ENCODE assay signal across 8 cellular contexts in the genomic region with DNA sequence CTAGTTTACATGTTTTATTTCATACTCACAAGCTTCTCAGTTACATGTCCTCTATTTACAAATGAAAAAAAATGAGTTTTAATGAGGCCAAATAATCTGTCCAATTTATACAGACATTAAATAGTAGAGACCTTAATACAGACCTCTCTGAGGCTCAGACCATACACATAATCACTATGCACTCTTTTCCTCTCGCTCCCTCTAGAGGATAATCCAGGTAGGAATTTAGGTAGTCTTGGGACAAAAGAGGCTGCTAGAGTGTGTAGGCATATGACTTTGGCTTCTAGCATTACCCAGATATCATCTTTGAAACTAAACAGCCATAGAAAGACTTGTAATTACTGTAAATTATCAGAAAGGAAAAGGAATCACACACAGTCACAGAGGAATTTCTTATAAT.
DNase-seq lines count a peak whose midpoint lies in the region; ATAC-seq, FAIRE-seq and TF ChIP-seq lines count a peak whose summit lies in the region.

No MANE protein-coding gene starts in this region.

- CTCF ChIA-PET in GM12878 (lab: Yijun Ruan, JAX), result no interaction called here

- H3K27me3 ChIP-seq in Karpas-422 (ENCODE audit: low read length) (no peaks in the 10 kb centered on the region), GM12878 (replicated peaks in 1 of 2; ENCODE audit: control insufficient read depth in 2 of 2, insufficient read depth in 2 of 2, low read length in 1 of 2) (no peaks in the 10 kb centered on the region), lower lobe of right lung (ENCODE audit: low read depth) (no peaks in the 10 kb centered on the region), vagina (no peaks in the 10 kb centered on the region)

- ATAC-seq in GM12878, result peak; percentile 71
- ATAC-seq in lower lobe of right lung, result peak; percentile 59 to 71
- no peak for ATAC-seq in GM18517 (IDR thresholded peaks at IDR 0.05; ENCODE audit: unreplicated experiment)
- ATAC-seq in GM18861 (IDR thresholded peaks at IDR 0.05; ENCODE audit: unreplicated experiment), result no peak
- no peak for ATAC-seq in HG03139 (IDR thresholded peaks at IDR 0.05; ENCODE audit: unreplicated experiment)

- H3K9ac ChIP-seq in Karpas-422 (ENCODE audit: low read length) (no peak overlapping the region), GM12878 (ENCODE audit: control insufficient read depth, insufficient read depth, low read length) (no peak overlapping the region)

- TF ChIP-seq RAD21 in GM12878 (IDR thresholded peaks at IDR 0.05; ENCODE audit: insufficient read depth, low read depth, low read length), result no peak

- H4K20me1 ChIP-seq in Karpas-422 (ENCODE audit: insufficient read depth, low read depth, low read length) (no peaks in the 10 kb centered on the region), GM12878 (ENCODE audit: control insufficient read depth, insufficient read depth) (no peaks in the 10 kb centered on the region)

- no peak for FAIRE-seq in GM12878 (lab: Jason Lieb, UNC)

- H3K9me3 ChIP-seq in Karpas-422 (ENCODE audit: low read length) (no peaks in the 10 kb centered on the region), GM12878 (replicated peaks; ENCODE audit: control insufficient read depth, insufficient read depth, low read length) (no peaks in the 10 kb centered on the region), lower lobe of right lung (no peaks in the 10 kb centered on the region), vagina (no peaks in the 10 kb centered on the region)

- no peak for TF ChIP-seq EP300 in GM12878 (IDR thresholded peaks at IDR 0.05; ENCODE audit: borderline replicate concordance in 1 of 2, control insufficient read depth in 1 of 2, low read depth in 2 of 2, low read length in 2 of 2)

- H3K4me3 ChIP-seq in Karpas-422 (ENCODE audit: low read length), result no peak overlapping the region
- H3K4me3 ChIP-seq in GM12878, result no peak overlapping the region
- no peak overlapping the region for H3K4me3 ChIP-seq in lower lobe of right lung
- H3K4me3 ChIP-seq in vagina, result no peak overlapping the region

- H2AFZ ChIP-seq in Karpas-422 (ENCODE audit: low read length), result no peak overlapping the region
- no peak overlapping the region for H2AFZ ChIP-seq in GM12878 (ENCODE audit: control insufficient read depth, low read depth, low read length)

- TF ChIP-seq POLR2A in GM12878 (IDR thresholded peaks at IDR 0.05; ENCODE audit: low read depth, low read length) (no peak), vagina (IDR thresholded peaks at IDR 0.05) (no peak)

- RAD21 ChIA-PET in GM12878 (lab: Charles Lee; ENCODE audit: unreplicated experiment), result no interaction called here

- no peaks in the 10 kb centered on the region for H3K9me2 ChIP-seq in Karpas-422 (replicated peaks; ENCODE audit: insufficient read depth, low read length)

- POLR2A ChIA-PET in GM12878 (lab: Charles Lee), result no interaction called here

- intact Hi-C loops in GM12878 (cut with micrococcal nuclease; ENCODE audit: unreplicated experiment) (no loop called here), lower lobe of right lung (cut with DNase I) (no loop called here), vagina (cut with DNase I) (no loop called here)

- H3K4me2 ChIP-seq in Karpas-422 (ENCODE audit: low read depth, low read length, poor library complexity, severe bottlenecking) (no peak overlapping the region), GM12878 (ENCODE audit: control insufficient read depth, insufficient read depth) (no peak overlapping the region)

- 0% methylated on average over 1 of the region's 1 CpG for WGBS in GM12878 (ENCODE audit: insufficient coverage, insufficient replicate concordance, low lambda C conversion rate, missing lambda C conversion rate)

- no peaks in the 10 kb centered on the region; the same call in 1 of the 2 replicates for H3K4me1 ChIP-seq in Karpas-422 (ENCODE audit: low read length)
- H3K4me1 ChIP-seq in GM12878 (ENCODE audit: control insufficient read depth, insufficient read depth, low read length), result no peaks in the 10 kb centered on the region
- H3K4me1 ChIP-seq in lower lobe of right lung, result no peaks in the 10 kb centered on the region
- no peaks in the 10 kb centered on the region for H3K4me1 ChIP-seq in vagina

- BruUV-seq in GM12878 (replicated peaks; lab: Mats Ljungman, UMichigan), result no TSS peak

- H3K79me2 ChIP-seq in Karpas-422 (ENCODE audit: low read length) (no peaks in the 10 kb centered on the region), GM12878 (ENCODE audit: control insufficient read depth, insufficient read depth, low read length) (no peaks in the 10 kb centered on the region)

- DNase-seq in EL (peak; percentile 9), Karpas-422 (peak; percentile 81), GM12878 (ENCODE audit: low read depth, low spot score) (no peak), lower lobe of right lung (no peak), vagina (ENCODE audit: extremely low spot score in 2 of 2) (no peak)

- SMC1A ChIA-PET in GM12878 (lab: Charles Lee; ENCODE audit: uncharacterized antibody, unreplicated experiment), result no interaction called here

- TF ChIP-seq CTCF in GM12878 (IDR thresholded peaks at IDR 0.05 in 2 of 3, conservative IDR thresholded peaks at IDR 0.05 in 1 of 3; ENCODE audit: control insufficient read depth in 2 of 3, extremely low read depth in 1 of 3, insufficient read depth in 1 of 3, low read depth in 3 of 3, low read length in 3 of 3) (peak in 2 of 3 experiments; percentile 22; a peak in 2 of 6 replicates), lower lobe of right lung (IDR thresholded peaks at IDR 0.05) (peak; percentile 29), vagina (IDR thresholded peaks at IDR 0.05) (no peak)

- H3K36me3 ChIP-seq in Karpas-422 (ENCODE audit: insufficient read depth, low read length), result no peaks in the 10 kb centered on the region
- H3K36me3 ChIP-seq in GM12878 (ENCODE audit: control insufficient read depth in 2 of 2, insufficient read depth in 2 of 2, low read length in 1 of 2), result no peaks in the 10 kb centered on the region
- H3K36me3 ChIP-seq in lower lobe of right lung, result no peaks in the 10 kb centered on the region
- no peaks in the 10 kb centered on the region for H3K36me3 ChIP-seq in vagina

- H3K27ac ChIP-seq in Karpas-422 (ENCODE audit: low read length) (no peak overlapping the region), GM12878 (ENCODE audit: control insufficient read depth, insufficient read depth) (no peak overlapping the region), lower lobe of right lung (no peak overlapping the region), vagina (no peak overlapping the region)

- in situ Hi-C loops in GM12878 (cut with MboI), result no loop called here

TF ChIP-seq in GM12878, 131 proteins besides CTCF, POLR2A, EP300 and RAD21 (continues in another document):
- TF ChIP-seq, protein P1, sequence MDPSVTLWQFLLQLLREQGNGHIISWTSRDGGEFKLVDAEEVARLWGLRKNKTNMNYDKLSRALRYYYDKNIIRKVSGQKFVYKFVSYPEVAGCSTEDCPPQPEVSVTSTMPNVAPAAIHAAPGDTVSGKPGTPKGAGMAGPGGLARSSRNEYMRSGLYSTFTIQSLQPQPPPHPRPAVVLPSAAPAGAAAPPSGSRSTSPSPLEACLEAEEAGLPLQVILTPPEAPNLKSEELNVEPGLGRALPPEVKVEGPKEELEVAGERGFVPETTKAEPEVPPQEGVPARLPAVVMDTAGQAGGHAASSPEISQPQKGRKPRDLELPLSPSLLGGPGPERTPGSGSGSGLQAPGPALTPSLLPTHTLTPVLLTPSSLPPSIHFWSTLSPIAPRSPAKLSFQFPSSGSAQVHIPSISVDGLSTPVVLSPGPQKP (IDR thresholded peaks at IDR 0.05; ENCODE audit: low read depth, low read length), result no peak
- TF ChIP-seq BRCA1 (IDR thresholded peaks at IDR 0.05; ENCODE audit: low read depth, low read length), result no peak
- no peak for TF ChIP-seq PAX5 (IDR thresholded peaks at IDR 0.05; ENCODE audit: borderline replicate concordance, low read depth, low read length)
- TF ChIP-seq, protein P2, sequence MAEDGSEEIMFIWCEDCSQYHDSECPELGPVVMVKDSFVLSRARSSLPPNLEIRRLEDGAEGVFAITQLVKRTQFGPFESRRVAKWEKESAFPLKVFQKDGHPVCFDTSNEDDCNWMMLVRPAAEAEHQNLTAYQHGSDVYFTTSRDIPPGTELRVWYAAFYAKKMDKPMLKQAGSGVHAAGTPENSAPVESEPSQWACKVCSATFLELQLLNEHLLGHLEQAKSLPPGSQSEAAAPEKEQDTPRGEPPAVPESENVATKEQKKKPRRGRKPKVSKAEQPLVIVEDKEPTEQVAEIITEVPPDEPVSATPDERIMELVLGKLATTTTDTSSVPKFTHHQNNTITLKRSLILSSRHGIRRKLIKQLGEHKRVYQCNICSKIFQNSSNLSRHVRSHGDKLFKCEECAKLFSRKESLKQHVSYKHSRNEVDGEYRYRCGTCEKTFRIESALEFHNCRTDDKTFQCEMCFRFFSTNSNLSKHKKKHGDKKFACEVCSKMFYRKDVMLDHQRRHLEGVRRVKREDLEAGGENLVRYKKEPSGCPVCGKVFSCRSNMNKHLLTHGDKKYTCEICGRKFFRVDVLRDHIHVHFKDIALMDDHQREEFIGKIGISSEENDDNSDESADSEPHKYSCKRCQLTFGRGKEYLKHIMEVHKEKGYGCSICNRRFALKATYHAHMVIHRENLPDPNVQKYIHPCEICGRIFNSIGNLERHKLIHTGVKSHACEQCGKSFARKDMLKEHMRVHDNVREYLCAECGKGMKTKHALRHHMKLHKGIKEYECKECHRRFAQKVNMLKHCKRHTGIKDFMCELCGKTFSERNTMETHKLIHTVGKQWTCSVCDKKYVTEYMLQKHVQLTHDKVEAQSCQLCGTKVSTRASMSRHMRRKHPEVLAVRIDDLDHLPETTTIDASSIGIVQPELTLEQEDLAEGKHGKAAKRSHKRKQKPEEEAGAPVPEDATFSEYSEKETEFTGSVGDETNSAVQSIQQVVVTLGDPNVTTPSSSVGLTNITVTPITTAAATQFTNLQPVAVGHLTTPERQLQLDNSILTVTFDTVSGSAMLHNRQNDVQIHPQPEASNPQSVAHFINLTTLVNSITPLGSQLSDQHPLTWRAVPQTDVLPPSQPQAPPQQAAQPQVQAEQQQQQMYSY (CRISPR knock-in tag; IDR thresholded peaks at IDR 0.05), result no peak
- no peak for TF ChIP-seq STAT3 (IDR thresholded peaks at IDR 0.05; ENCODE audit: low read depth, low read length)
- TF ChIP-seq NR2F1 (conservative IDR thresholded peaks at IDR 0.05), result no peak

Comparison
In these comparisons a context has a peak if more than half of its experiments do, and no peak if none do; other contexts are left out.
1. DNase-seq: peak in EL (single experiment) and Karpas-422 (single experiment); none in GM12878 (single experiment), lower lobe of right lung (single experiment) and vagina (0 of 2).
2. ATAC-seq: peak in GM12878 (single experiment) and lower lobe of right lung (2 of 2); none in GM18517 (single experiment), GM18861 (single experiment) and HG03139 (single experiment).
3. CTCF ChIP-seq: peak in GM12878 (2 of 3) and lower lobe of right lung (single experiment); none in vagina (0 of 3).